Comparison of ENCODE assay signal across 1 cellular context in genomic region chr20:62805365-62805710, GRCh38.
TF ChIP-seq lines count a peak whose summit lies in the region.

No MANE protein-coding gene starts in this region.

TF ChIP-seq in HepG2, 621 proteins besides CTCF, POLR2A, EP300 and RAD21 (continues in another document):
- no peak for TF ChIP-seq ZBTB43 (CRISPR knock-in tag; conservative IDR thresholded peaks at IDR 0.05)
- TF ChIP-seq ZNF44 (CRISPR knock-in tag; IDR thresholded peaks at IDR 0.05), result no peak
- TF ChIP-seq ZNF501 (CRISPR knock-in tag; IDR thresholded peaks at IDR 0.05), result peak; percentile 60; the same call in 1 of the 2 replicates
- TF ChIP-seq TIGD3 (CRISPR knock-in tag; IDR thresholded peaks at IDR 0.05; ENCODE audit: borderline replicate concordance), result no peak
- no peak for TF ChIP-seq TOPORS (CRISPR knock-in tag; IDR thresholded peaks at IDR 0.05)
- no peak for TF ChIP-seq ZNF816 (CRISPR knock-in tag; IDR thresholded peaks at IDR 0.05; ENCODE audit: borderline replicate concordance)
- no peak for TF ChIP-seq ZNF609 (CRISPR knock-in tag; IDR thresholded peaks at IDR 0.05; ENCODE audit: borderline replicate concordance)
- TF ChIP-seq ZNF644 (CRISPR knock-in tag; IDR thresholded peaks at IDR 0.05; ENCODE audit: low read depth), result no peak
- TF ChIP-seq E2F1 (CRISPR knock-in tag; IDR thresholded peaks at IDR 0.05), result no peak
- no peak for TF ChIP-seq ZNF670 (CRISPR knock-in tag; IDR thresholded peaks at IDR 0.05; ENCODE audit: borderline replicate concordance)
- TF ChIP-seq ZNF430 (CRISPR knock-in tag; IDR thresholded peaks at IDR 0.05), result 0 out of 2 replicates have a peak, but pooled peaks have one; percentile 19
- no peak for TF ChIP-seq FLYWCH1 (CRISPR knock-in tag; IDR thresholded peaks at IDR 0.05)
- no peak for TF ChIP-seq JUNB (CRISPR knock-in tag; IDR thresholded peaks at IDR 0.05; ENCODE audit: borderline replicate concordance)
- no peak for TF ChIP-seq CSRNP2 (CRISPR knock-in tag; conservative IDR thresholded peaks at IDR 0.05; ENCODE audit: low read depth)
- no peak for TF ChIP-seq ZNF142 (CRISPR knock-in tag; IDR thresholded peaks at IDR 0.05)
- TF ChIP-seq DNMT3B (CRISPR knock-in tag; conservative IDR thresholded peaks at IDR 0.05), result no peak
- TF ChIP-seq POLR2AphosphoS2 (IDR thresholded peaks at IDR 0.05; ENCODE audit: low read depth, low read length), result no peak
- TF ChIP-seq RXRB (CRISPR knock-in tag; IDR thresholded peaks at IDR 0.05; ENCODE audit: borderline replicate concordance), result no peak
- no peak for TF ChIP-seq HOMEZ (CRISPR knock-in tag; IDR thresholded peaks at IDR 0.05; ENCODE audit: low read depth)
- TF ChIP-seq ZNF605 (CRISPR knock-in tag; IDR thresholded peaks at IDR 0.05), result no peak
- TF ChIP-seq E2F5 (CRISPR knock-in tag; conservative IDR thresholded peaks at IDR 0.05), result 0 out of 2 replicates have a peak, but pooled peaks have one; percentile 48
- no peak for TF ChIP-seq SYNCRIP (IDR thresholded peaks at IDR 0.05; ENCODE audit: insufficient read depth, low read depth, low read length)
- no peak for TF ChIP-seq ZBTB33 (CRISPR knock-in tag; IDR thresholded peaks at IDR 0.05)
- TF ChIP-seq ZHX1 (CRISPR knock-in tag; IDR thresholded peaks at IDR 0.05; ENCODE audit: low read depth), result no peak
- TF ChIP-seq TRIM24 (CRISPR knock-in tag; IDR thresholded peaks at IDR 0.05), result no peak
- TF ChIP-seq HBP1 (CRISPR knock-in tag; IDR thresholded peaks at IDR 0.05; ENCODE audit: low read depth), result no peak
